1 cellular context compared by ENCODE assay signal in genomic region chr12:58365087-58365390, GRCh38.
TF ChIP-seq lines count a peak whose summit lies in the region.

No MANE protein-coding gene starts in this region.

TF ChIP-seq in SK-N-SH treated with all-trans-retinoic acid at 6 μM for 48 hours, 23 proteins besides CTCF, POLR2A, EP300 and RAD21 (continued from another document):
- no peak for TF ChIP-seq TSHZ2 (CRISPR knock-in tag; IDR thresholded peaks at IDR 0.05)
- no peak for TF ChIP-seq RARB (CRISPR knock-in tag; IDR thresholded peaks at IDR 0.05)
- no peak for TF ChIP-seq ZFP30 (CRISPR knock-in tag; IDR thresholded peaks at IDR 0.05)
- TF ChIP-seq GLIS3 (CRISPR knock-in tag; IDR thresholded peaks at IDR 0.05): no peak
